Comparison of ENCODE assay signal across 34 cellular contexts in the genomic region with DNA sequence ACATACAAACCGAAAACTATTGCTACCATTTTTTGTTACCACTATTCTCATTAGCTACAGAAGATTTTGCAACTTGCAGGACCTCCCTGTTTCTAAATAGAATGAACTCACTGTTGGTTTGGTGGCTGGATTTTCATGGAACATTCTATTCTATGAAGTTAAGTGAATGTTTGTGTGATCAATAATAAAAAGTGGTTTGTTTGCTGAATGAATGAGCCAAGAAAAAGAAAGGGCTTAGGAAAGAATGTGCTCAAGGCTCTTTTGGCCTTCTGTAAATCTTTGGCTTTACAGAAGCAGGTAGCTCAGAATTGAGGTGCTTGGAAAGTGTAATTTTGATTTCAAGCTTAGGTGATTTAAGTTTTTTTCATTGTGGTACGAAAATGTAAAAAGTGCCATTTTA. TPM values are rescaled to one million over a fixed set of nuclear protein-coding genes. Genes with fewer than 3 reads are reported as not detected.
DNase-seq lines count a peak whose midpoint lies in the region; ATAC-seq and TF ChIP-seq lines count a peak whose summit lies in the region.
"Had no signal": no experiment of that assay in that cellular context is flagged by ENCODE, and none has a peak within 500 bp of the region (broad histone marks: within the 10 kb centered on the region; RNA-seq: fewer than 3 reads in every experiment).

No MANE protein-coding gene starts in this region.

- no peaks in the 10 kb centered on the region for H3K4me1 ChIP-seq in breast epithelium
- H3K4me1 ChIP-seq: A549; BE2C; BLaER1; BLaER1 treated with 17β-estradiol and CSF1 and Interleukin-3, amounts not matched to agents 10 nM and 100 nM; Caco-2 had no signal

- H3K27ac ChIP-seq in breast epithelium (no peak overlapping the region), 22Rv1 (peak overlapping the region; percentile 57)
- H3K27ac ChIP-seq: A549; BLaER1; BLaER1 treated with 17β-estradiol and CSF1 and Interleukin-3, amounts not matched to agents 10 nM and 100 nM; C4-2B had no signal

- ATAC-seq in GM19395 (IDR thresholded peaks at IDR 0.05; ENCODE audit: unreplicated experiment), result no peak
- ATAC-seq in HG03135 (IDR thresholded peaks at IDR 0.05; ENCODE audit: unreplicated experiment), result no peak
- ATAC-seq: A549; CD8-positive, alpha-beta T cell had no signal

- intact Hi-C loops in breast epithelium (cut with DNase I; ENCODE audit: low total_unique reads), result no loop called here

- TF ChIP-seq CTCF in breast epithelium (IDR thresholded peaks at IDR 0.05) (no peak), 22Rv1 (IDR thresholded peaks at IDR 0.05) (no peak), LNCaP clone FGC (IDR thresholded peaks at IDR 0.05; ENCODE audit: control insufficient read depth, extremely low read depth, insufficient read depth) (no peak)

- H3K36me3 ChIP-seq in breast epithelium, result no peaks in the 10 kb centered on the region
- H3K36me3 ChIP-seq: BE2C; BLaER1; BLaER1 treated with 17β-estradiol and CSF1 and Interleukin-3, amounts not matched to agents 10 nM and 100 nM had no signal

- no peaks in the 10 kb centered on the region for H3K27me3 ChIP-seq in breast epithelium
- H3K27me3 ChIP-seq: BE2C; BLaER1; BLaER1 treated with 17β-estradiol and CSF1 and Interleukin-3, amounts not matched to agents 10 nM and 100 nM had no signal

- TF ChIP-seq POLR2A in breast epithelium (IDR thresholded peaks at IDR 0.05), result no peak

- H3K4me3 ChIP-seq in breast epithelium (no peak overlapping the region), LNCaP clone FGC (ENCODE audit: low read depth, low read length) (no peak overlapping the region)
- H3K4me3 ChIP-seq: A549; BLaER1; BLaER1 treated with 17β-estradiol and CSF1 and Interleukin-3, amounts not matched to agents 10 nM and 100 nM had no signal

- in situ Hi-C loops in T47D (cut with HindIII; ENCODE audit: low pct_unique_long_range_greater_than_20kb, low sequenced_read_pairs), result no loop called here

- no peaks in the 10 kb centered on the region for H3K9me3 ChIP-seq in breast epithelium
- H3K9me3 ChIP-seq: A549; BE2C; BLaER1; BLaER1 treated with 17β-estradiol and CSF1 and Interleukin-3, amounts not matched to agents 10 nM and 100 nM; Caco-2 had no signal

- DNase-seq in T47D (ENCODE audit: low read depth in 1 of 2, low spot score in 1 of 2) (peak; percentile 22 to 73), breast epithelium (ENCODE audit: low spot score in 2 of 2) (no peak), LNCaP clone FGC (ENCODE audit: low read depth) (peak; percentile 31)
- DNase-seq: 8988T; ACHN; AML-193; BE2C; C1 segment of cervical spinal cord; Caco-2; Calu3; CD4-positive, alpha-beta memory T cell; CD4-positive, alpha-beta T cell; CD4-positive, CD25-positive, alpha-beta regulatory T cell; CD8-positive, alpha-beta memory T cell; CD8-positive, alpha-beta T cell; COR-L47; DMS 273 treated with DMSO at 0.1 percent for 48 hours; DMS153; DMS53; DMS79; DMS79 treated with DMSO at 0.1 percent for 48 hours; DND-41; EL had no signal

RNA-seq across cellular contexts. Expression of gene SCGB1D2, which starts 5.9 kb away (rescaled TPM):
- total RNA-seq in breast epithelium, result 100 to 1,000 TPM in 2 of 3 donors, not detected in 1; 476 to 485 TPM
- total RNA-seq: A172; A673; B cell; Caco-2; Calu3; CD4-positive, alpha-beta memory T cell; CD4-positive, alpha-beta T cell; CD4-positive, CD25-positive, alpha-beta regulatory T cell; CD8-positive, alpha-beta memory T cell; CD8-positive, alpha-beta T cell; Daoy had no signal

RNA-seq across cellular contexts. Expression of gene SCGB2A1, which starts 27.7 kb away (rescaled TPM):
- total RNA-seq in breast epithelium, result 10 to 100 TPM in 2 of 3 donors, not detected in 1; 59.6 to 80.8 TPM
- total RNA-seq: A172; A673; B cell; Caco-2; Calu3; CD4-positive, alpha-beta memory T cell; CD4-positive, alpha-beta T cell; CD4-positive, CD25-positive, alpha-beta regulatory T cell; CD8-positive, alpha-beta memory T cell; CD8-positive, alpha-beta T cell; Daoy had no signal

RNA-seq across cellular contexts. Expression of gene SCGB2A2, which starts 33.8 kb away (rescaled TPM):
- total RNA-seq in breast epithelium, result 1,000 to 10,000 TPM in 1 of 3 donors, 100 to 1,000 TPM in 1, 1 to 10 TPM in 1; 1.4 to 2,173 (median 715) TPM
- total RNA-seq: A172; A673; B cell; Caco-2; Calu3; CD4-positive, alpha-beta memory T cell; CD4-positive, alpha-beta T cell; CD4-positive, CD25-positive, alpha-beta regulatory T cell; CD8-positive, alpha-beta memory T cell; CD8-positive, alpha-beta T cell; Daoy had no signal

RNA-seq across cellular contexts. Expression of gene SCGB1D1, which starts 46.2 kb away (rescaled TPM):
- total RNA-seq in breast epithelium, result not detected
- total RNA-seq: A172; A673; B cell; Caco-2; Calu3; CD4-positive, alpha-beta memory T cell; CD4-positive, alpha-beta T cell; CD4-positive, CD25-positive, alpha-beta regulatory T cell; CD8-positive, alpha-beta memory T cell; CD8-positive, alpha-beta T cell; Daoy had no signal

Comparison
In these comparisons a context has a peak if more than half of its experiments do, and no peak if none do; other contexts are left out.
1. DNase-seq: peak in T47D (2 of 2) and LNCaP clone FGC (single experiment); none in breast epithelium (0 of 2).